Comparison of ENCODE assay signal across 8 cellular contexts in the genomic region with DNA sequence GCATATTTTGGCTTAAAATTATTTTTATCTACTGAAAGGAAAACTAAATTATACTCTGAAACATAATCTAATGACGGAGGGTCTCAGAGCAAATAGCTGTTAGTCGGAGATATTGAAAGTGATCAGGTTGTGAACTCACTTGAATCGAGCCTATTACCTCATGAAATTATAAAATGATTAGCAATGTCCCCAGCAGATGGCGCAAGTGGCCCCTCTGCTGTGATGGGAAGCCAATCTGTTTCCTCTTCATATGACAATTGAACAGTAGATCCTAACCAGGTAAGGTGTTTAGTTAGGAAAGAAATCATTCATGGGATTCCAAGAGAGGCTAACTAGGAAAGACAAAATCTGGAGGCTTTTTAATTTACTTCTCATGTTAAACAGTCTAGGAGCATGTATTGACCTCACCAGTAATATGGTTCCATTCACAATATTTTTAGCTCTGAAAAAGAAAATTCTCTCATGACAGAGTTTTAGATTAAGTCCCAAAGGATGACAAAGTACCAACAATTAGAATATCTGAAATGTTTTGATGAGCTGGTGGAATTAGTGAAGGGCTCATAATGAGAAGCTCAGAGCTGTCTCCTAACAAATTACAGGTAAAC. TPM values are rescaled to one million over a fixed set of nuclear protein-coding genes. Genes with fewer than 3 reads are reported as not detected.
DNase-seq lines count a peak whose midpoint lies in the region; ATAC-seq and TF ChIP-seq lines count a peak whose summit lies in the region.

No MANE protein-coding gene starts in this region.

- no peaks in the 10 kb centered on the region for H3K9me3 ChIP-seq in sigmoid colon

- H3K27ac ChIP-seq in sigmoid colon, result peak overlapping the region in 1 of 4 donors; percentile 45

- in situ Hi-C loops in ACHN (cut with HindIII; ENCODE audit: low pct_ligation_motif_present, low pct_unique_long_range_greater_than_20kb, low sequenced_read_pairs), result no loop called here

- no peaks in the 10 kb centered on the region for H3K27me3 ChIP-seq in sigmoid colon

- no peak overlapping the region for H3K4me3 ChIP-seq in sigmoid colon

- H3K4me1 ChIP-seq in sigmoid colon, result no peaks in the 10 kb centered on the region

- ATAC-seq in left ventricle myocardium superior, result peak; percentile 84

- TF ChIP-seq EP300 in sigmoid colon (IDR thresholded peaks at IDR 0.05), result no peak

- WGBS in sigmoid colon, 2 donors, result 2 to 8% methylated on average over 4 of the region's 4 CpGs

- intact Hi-C loops in left ventricle myocardium superior (cut with micrococcal nuclease), result loop anchor here (5.0 kb wide), 1 partner anchor 99 kb away; no protein-coding TSS in a partner anchor
- intact Hi-C loops in sigmoid colon (cut with DNase I), result loop anchor here (1.0 to 10.0 kb wide), 3 partner anchors 57 to 297 kb away; no protein-coding TSS in a partner anchor

- peak; percentile 59 for DNase-seq in ACHN
- DNase-seq in GM19238 (ENCODE audit: insufficient read length, low spot score), result peak; percentile 49
- DNase-seq in NCI-H1694 treated with DMSO at 0.1 percent for 48 hours (lab: John Stamatoyannopoulos, UW), result peak; percentile 32
- DNase-seq in T-helper 22 cell (ENCODE audit: low read depth), result peak; percentile 34
- DNase-seq in amygdala (lab: John Stamatoyannopoulos, UW), result peak in 44 of 56 donors; percentile 2 to 89 (median 28)
- peak; percentile 85 for DNase-seq in left ventricle myocardium superior
- DNase-seq in sigmoid colon, result peak; percentile 84
- DNase-seq in cortex of kidney (lab: John Stamatoyannopoulos, UW), result no peak

- H3K36me3 ChIP-seq in sigmoid colon, result no peaks in the 10 kb centered on the region

- TF ChIP-seq POLR2A in sigmoid colon (IDR thresholded peaks at IDR 0.05), result no peak

- peak; percentile 58 to 82 (median 71) for TF ChIP-seq CTCF in sigmoid colon (IDR thresholded peaks at IDR 0.05)

RNA-seq across cellular contexts. Expression of a gene that starts 29.9 kb away (rescaled TPM):
- 34.4 TPM for total RNA-seq in left ventricle myocardium superior
- 10 to 100 TPM; 16.4 to 32.7 (median 22.1) TPM for total RNA-seq in sigmoid colon
- 10 to 100 TPM; 19.4 to 34.6 (median 24.0) TPM for polyA plus RNA-seq in sigmoid colon

RNA-seq across cellular contexts. Expression of a gene that starts 43.3 kb away (rescaled TPM):
- 73.3 TPM for total RNA-seq in left ventricle myocardium superior
- total RNA-seq in sigmoid colon, result 10 to 100 TPM; 21.3 to 66.5 (median 29.1) TPM
- 100 to 1,000 TPM in 1 of 3 donors, 10 to 100 TPM in 2; 88.1 to 138 (median 99.6) TPM for polyA plus RNA-seq in sigmoid colon
